Comparison of ENCODE assay signal across 1 cellular context in the genomic region with DNA sequence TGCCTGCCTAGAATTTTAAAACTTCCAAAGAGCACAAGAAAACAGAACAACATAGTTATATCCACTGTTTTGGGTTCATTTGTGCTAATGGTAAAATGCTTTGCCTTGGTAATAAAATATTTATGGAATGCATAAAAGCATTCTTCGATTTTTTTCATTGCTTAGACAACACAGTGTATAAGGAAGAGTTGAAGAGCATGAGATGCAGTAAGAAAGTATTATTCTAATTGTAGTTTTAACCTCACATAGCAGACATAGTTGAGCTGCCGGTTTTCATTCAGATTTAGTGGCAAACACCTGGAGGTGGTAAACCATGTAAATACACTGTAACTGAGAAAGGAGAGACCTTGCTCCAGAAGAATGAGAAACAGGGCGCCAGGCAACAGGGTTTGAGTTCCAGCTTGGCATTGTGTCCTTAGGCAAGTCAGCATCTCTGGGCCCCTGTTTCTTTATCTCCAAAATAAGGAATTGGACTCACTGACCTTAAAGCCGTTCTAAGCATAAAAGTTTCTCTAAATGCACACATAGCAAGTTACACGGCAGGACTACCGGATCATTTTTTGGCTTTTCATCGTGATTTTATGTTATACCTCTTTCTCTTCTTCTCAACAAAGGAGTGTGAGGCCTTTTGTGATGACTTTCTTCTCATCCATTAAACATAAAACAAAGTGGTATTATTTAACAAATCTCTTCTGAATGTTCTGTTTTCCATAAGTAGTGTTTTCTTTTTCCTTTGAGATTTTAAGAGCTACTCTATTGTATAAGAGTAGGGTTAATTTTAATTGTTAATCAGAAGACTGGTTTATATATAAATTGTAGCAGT.
TF ChIP-seq lines count a peak whose summit lies in the region.

No MANE protein-coding gene starts in this region.

TF ChIP-seq in neural cell, 6 proteins besides CTCF, POLR2A, EP300 and RAD21 (continued from another document):
- TF ChIP-seq, protein P1, sequence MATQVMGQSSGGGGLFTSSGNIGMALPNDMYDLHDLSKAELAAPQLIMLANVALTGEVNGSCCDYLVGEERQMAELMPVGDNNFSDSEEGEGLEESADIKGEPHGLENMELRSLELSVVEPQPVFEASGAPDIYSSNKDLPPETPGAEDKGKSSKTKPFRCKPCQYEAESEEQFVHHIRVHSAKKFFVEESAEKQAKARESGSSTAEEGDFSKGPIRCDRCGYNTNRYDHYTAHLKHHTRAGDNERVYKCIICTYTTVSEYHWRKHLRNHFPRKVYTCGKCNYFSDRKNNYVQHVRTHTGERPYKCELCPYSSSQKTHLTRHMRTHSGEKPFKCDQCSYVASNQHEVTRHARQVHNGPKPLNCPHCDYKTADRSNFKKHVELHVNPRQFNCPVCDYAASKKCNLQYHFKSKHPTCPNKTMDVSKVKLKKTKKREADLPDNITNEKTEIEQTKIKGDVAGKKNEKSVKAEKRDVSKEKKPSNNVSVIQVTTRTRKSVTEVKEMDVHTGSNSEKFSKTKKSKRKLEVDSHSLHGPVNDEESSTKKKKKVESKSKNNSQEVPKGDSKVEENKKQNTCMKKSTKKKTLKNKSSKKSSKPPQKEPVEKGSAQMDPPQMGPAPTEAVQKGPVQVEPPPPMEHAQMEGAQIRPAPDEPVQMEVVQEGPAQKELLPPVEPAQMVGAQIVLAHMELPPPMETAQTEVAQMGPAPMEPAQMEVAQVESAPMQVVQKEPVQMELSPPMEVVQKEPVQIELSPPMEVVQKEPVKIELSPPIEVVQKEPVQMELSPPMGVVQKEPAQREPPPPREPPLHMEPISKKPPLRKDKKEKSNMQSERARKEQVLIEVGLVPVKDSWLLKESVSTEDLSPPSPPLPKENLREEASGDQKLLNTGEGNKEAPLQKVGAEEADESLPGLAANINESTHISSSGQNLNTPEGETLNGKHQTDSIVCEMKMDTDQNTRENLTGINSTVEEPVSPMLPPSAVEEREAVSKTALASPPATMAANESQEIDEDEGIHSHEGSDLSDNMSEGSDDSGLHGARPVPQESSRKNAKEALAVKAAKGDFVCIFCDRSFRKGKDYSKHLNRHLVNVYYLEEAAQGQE (IDR thresholded peaks at IDR 0.05; ENCODE audit: borderline replicate concordance): no peak
- no peak for TF ChIP-seq TAF1 (IDR thresholded peaks at IDR 0.05; ENCODE audit: low read depth)
- no peak for TF ChIP-seq MXI1 (conservative IDR thresholded peaks at IDR 0.05; ENCODE audit: poor library complexity, severe bottlenecking)
- no peak for TF ChIP-seq SMC3 (conservative IDR thresholded peaks at IDR 0.05; ENCODE audit: poor library complexity)
